2 cellular contexts compared by ENCODE assay signal in the genomic region with DNA sequence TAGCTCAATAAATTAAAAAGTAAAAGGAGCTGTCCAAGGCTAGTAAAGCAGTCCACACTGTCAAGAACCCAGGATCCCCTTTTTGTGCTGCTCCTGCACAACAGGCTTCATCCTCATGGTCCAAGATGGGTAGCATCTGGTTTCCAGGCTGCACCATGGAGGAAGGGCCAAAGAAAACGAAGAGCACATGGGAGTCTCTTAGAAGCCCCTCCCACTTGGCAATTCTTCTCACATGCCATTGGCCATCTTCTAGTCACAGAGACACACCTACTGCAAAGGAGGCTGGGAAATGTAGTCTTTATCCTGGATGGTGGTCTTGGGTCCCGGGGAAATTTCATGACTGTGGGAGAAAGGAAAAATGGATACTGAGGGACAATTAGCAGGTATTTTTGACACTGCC.
TF ChIP-seq lines count a peak whose summit lies in the region.

No MANE protein-coding gene starts in this region.

TF ChIP-seq in Ishikawa, 13 proteins besides CTCF, POLR2A, EP300 and RAD21:
- TF ChIP-seq NFIC (IDR thresholded peaks at IDR 0.05) (no peak), CEBPB (IDR thresholded peaks at IDR 0.05) (no peak), YY1 (IDR thresholded peaks at IDR 0.05; ENCODE audit: low read depth) (no peak), TAF1 (IDR thresholded peaks at IDR 0.05; ENCODE audit: low read depth) (no peak), CREB1 (IDR thresholded peaks at IDR 0.05; ENCODE audit: low read depth) (no peak), ZBTB7A (IDR thresholded peaks at IDR 0.05; ENCODE audit: low read depth) (no peak), FOXM1 (IDR thresholded peaks at IDR 0.05; ENCODE audit: borderline replicate concordance, low read depth) (no peak), EGR1 (IDR thresholded peaks at IDR 0.05) (no peak), TCF12 (IDR thresholded peaks at IDR 0.05; ENCODE audit: low read depth) (no peak), TEAD4 (IDR thresholded peaks at IDR 0.05) (no peak)
- TF ChIP-seq, protein P1, sequence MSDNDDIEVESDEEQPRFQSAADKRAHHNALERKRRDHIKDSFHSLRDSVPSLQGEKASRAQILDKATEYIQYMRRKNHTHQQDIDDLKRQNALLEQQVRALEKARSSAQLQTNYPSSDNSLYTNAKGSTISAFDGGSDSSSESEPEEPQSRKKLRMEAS (IDR thresholded peaks at IDR 0.05) = peak; percentile 58; the same call in 1 of the 2 replicates
- TF ChIP-seq, protein P2, sequence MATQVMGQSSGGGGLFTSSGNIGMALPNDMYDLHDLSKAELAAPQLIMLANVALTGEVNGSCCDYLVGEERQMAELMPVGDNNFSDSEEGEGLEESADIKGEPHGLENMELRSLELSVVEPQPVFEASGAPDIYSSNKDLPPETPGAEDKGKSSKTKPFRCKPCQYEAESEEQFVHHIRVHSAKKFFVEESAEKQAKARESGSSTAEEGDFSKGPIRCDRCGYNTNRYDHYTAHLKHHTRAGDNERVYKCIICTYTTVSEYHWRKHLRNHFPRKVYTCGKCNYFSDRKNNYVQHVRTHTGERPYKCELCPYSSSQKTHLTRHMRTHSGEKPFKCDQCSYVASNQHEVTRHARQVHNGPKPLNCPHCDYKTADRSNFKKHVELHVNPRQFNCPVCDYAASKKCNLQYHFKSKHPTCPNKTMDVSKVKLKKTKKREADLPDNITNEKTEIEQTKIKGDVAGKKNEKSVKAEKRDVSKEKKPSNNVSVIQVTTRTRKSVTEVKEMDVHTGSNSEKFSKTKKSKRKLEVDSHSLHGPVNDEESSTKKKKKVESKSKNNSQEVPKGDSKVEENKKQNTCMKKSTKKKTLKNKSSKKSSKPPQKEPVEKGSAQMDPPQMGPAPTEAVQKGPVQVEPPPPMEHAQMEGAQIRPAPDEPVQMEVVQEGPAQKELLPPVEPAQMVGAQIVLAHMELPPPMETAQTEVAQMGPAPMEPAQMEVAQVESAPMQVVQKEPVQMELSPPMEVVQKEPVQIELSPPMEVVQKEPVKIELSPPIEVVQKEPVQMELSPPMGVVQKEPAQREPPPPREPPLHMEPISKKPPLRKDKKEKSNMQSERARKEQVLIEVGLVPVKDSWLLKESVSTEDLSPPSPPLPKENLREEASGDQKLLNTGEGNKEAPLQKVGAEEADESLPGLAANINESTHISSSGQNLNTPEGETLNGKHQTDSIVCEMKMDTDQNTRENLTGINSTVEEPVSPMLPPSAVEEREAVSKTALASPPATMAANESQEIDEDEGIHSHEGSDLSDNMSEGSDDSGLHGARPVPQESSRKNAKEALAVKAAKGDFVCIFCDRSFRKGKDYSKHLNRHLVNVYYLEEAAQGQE (IDR thresholded peaks at IDR 0.05; ENCODE audit: low read depth) = peak; percentile 36; the same call in 1 of the 2 replicates
- TF ChIP-seq, protein P3, sequence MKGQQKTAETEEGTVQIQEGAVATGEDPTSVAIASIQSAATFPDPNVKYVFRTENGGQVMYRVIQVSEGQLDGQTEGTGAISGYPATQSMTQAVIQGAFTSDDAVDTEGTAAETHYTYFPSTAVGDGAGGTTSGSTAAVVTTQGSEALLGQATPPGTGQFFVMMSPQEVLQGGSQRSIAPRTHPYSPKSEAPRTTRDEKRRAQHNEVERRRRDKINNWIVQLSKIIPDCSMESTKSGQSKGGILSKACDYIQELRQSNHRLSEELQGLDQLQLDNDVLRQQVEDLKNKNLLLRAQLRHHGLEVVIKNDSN (IDR thresholded peaks at IDR 0.05) = peak; percentile 41; the same call in 1 of the 2 replicates

TF ChIP-seq in HepG2, 621 proteins besides CTCF, POLR2A, EP300 and RAD21:
- TF ChIP-seq THAP11 (CRISPR knock-in tag; IDR thresholded peaks at IDR 0.05) (peak; percentile 81), ZNF264 (CRISPR knock-in tag; IDR thresholded peaks at IDR 0.05) (no peak), ZNF143 (CRISPR knock-in tag; IDR thresholded peaks at IDR 0.05) (peak; percentile 76)
